Comparison of ENCODE assay signal across 8 cellular contexts in the genomic region with DNA sequence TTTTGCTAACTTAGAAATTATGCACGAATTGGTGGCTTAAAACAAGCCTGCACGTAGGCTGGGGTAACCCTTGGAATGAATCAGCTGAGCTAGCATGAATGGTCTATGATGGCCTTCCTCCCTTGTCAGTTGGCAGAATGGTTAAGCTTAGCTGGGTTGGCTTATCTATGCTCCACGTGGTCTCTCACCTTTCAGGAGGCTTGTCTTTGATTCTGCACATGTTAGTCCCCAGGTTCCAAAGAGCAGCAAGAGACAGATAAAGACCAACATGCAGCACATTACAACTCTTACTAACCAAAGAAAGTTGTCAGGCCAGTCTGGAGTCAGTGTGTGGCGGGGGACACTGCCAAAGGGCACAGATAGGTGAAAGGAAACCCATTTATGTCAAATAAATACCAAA.
"Had no signal": no experiment of that assay in that cellular context is flagged by ENCODE, and none has a peak within 500 bp of the region (broad histone marks: within the 10 kb centered on the region; RNA-seq: fewer than 3 reads in every experiment).

No MANE protein-coding gene starts in this region.

- H3K9ac ChIP-seq: GM23248 had no signal

- FAIRE-seq: HTR-8/SVneo had no signal

- H3K27ac ChIP-seq: GM23248 had no signal

- H3K4me1 ChIP-seq: HAP-1 had no signal

- H3K36me3 ChIP-seq: HAP-1 had no signal

- H3K4me3 ChIP-seq: GM23248, HAP-1 had no signal

- DNase-seq: GM23248, GOT3, H7, HFFc6, KBM-7 had no signal

- ATAC-seq: HCT116 had no signal

- H3K9me3 ChIP-seq: HAP-1 had no signal

- H2AFZ ChIP-seq: GM23248 had no signal
